Comparison of ENCODE assay signal across 1 cellular context in genomic region chr7:28520074-28521015, GRCh38.
TF ChIP-seq lines count a peak whose summit lies in the region.

No MANE protein-coding gene starts in this region.

TF ChIP-seq in IMR-90, 13 proteins besides CTCF, POLR2A, EP300 and RAD21 (continued from another document):
- no peak for TF ChIP-seq CHD1 (IDR thresholded peaks at IDR 0.05; ENCODE audit: low read depth, low read length)
- TF ChIP-seq CEBPB (IDR thresholded peaks at IDR 0.05; ENCODE audit: low read depth, low read length), result no peak
- TF ChIP-seq SMC3 (IDR thresholded peaks at IDR 0.05; ENCODE audit: low read depth, low read length), result no peak
